15 cellular contexts compared by ENCODE assay signal in genomic region chr17:885971-886571, GRCh38.
DNase-seq lines count a peak whose midpoint lies in the region; ATAC-seq, FAIRE-seq and TF ChIP-seq lines count a peak whose summit lies in the region.
"Had no signal": no experiment of that assay in that cellular context is flagged by ENCODE, and none has a peak within 500 bp of the region (broad histone marks: within the 10 kb centered on the region; RNA-seq: fewer than 3 reads in every experiment).

No MANE protein-coding gene starts in this region.

- FAIRE-seq in pancreas (lab: Jason Lieb, UNC) = no peak
- FAIRE-seq: astrocyte, D721Med had no signal

- H3K27ac ChIP-seq in coronary artery (peak overlapping the region; percentile 36 to 64), pancreas (peak overlapping the region; percentile 26 to 62 (median 43)), uterus (peak overlapping the region; percentile 86 to 92), spleen (no peak overlapping the region)

- intact Hi-C loops in pancreas (cut with DNase I) = no loop called here
- intact Hi-C loops in uterus (cut with DNase I; ENCODE audit: low total_unique reads) = loop anchor here (10.0 kb wide), 1 partner anchor 89 kb away; the partner anchor contains the start of gene NXN
- intact Hi-C loops in spleen (cut with DNase I; ENCODE audit: low total_unique reads) = no loop called here

- H3K4me1 ChIP-seq in pancreas (peaks cover 10 to 30% (median 21%) of the 10 kb centered on the region in 3 donors), uterus (peaks cover 6 to 19% of the 10 kb centered on the region in 2 donors), spleen (peaks cover 0 to 10% (median 4%) of the 10 kb centered on the region in 6 donors)

- TF ChIP-seq CTCF in coronary artery (IDR thresholded peaks at IDR 0.05) = no peak
- no peak for TF ChIP-seq CTCF in pancreas (IDR thresholded peaks at IDR 0.05)
- no peak for TF ChIP-seq CTCF in uterus (IDR thresholded peaks at IDR 0.05)
- TF ChIP-seq CTCF in spleen (IDR thresholded peaks at IDR 0.05 in 8 of 11, conservative IDR thresholded peaks at IDR 0.05 in 3 of 11) = no peak

- H3K4me3 ChIP-seq in coronary artery (no peak overlapping the region), pancreas (no peak overlapping the region), uterus (no peak overlapping the region), spleen (no peak overlapping the region)

- H3K27me3 ChIP-seq in pancreas = no peaks in the 10 kb centered on the region
- no peaks in the 10 kb centered on the region for H3K27me3 ChIP-seq in uterus
- peaks cover 0 to 4% (median 0%) of the 10 kb centered on the region in 7 donors for H3K27me3 ChIP-seq in spleen (replicated peaks in 1 of 7)

- TF ChIP-seq POLR2A in uterus (IDR thresholded peaks at IDR 0.05) (no peak), spleen (IDR thresholded peaks at IDR 0.05) (no peak)

- ATAC-seq in pancreas (peak; percentile 31 to 75 (median 52)), esophagus mucosa (no peak)
- ATAC-seq: stimulated activated naive CD8-positive, alpha-beta T cell treated with anti-CD3 and anti-CD28 coated beads, Interleukin-15, Interleukin-2, amounts not matched to agents 100 U/mL and 50 U/mL, for 24 hours had no signal

- H3K9me3 ChIP-seq in pancreas = no peaks in the 10 kb centered on the region
- no peaks in the 10 kb centered on the region for H3K9me3 ChIP-seq in uterus
- no peaks in the 10 kb centered on the region for H3K9me3 ChIP-seq in spleen

- H3K36me3 ChIP-seq in pancreas (no peaks in the 10 kb centered on the region), uterus (no peaks in the 10 kb centered on the region), spleen (no peaks in the 10 kb centered on the region)

- 35 to 44% methylated on average over 18 of the region's 18 CpGs for WGBS in pancreas, 2 donors
- 88 to 96% (median 93%) methylated on average over 18 of the region's 18 CpGs for WGBS in spleen, 5 donors

- DNase-seq in coronary artery (ENCODE audit: low spot score) = no peak
- DNase-seq in iris pigment epithelial cell (ENCODE audit: low read depth) = peak; percentile 28
- peak; percentile 67 to 90 (median 85) for DNase-seq in pancreas
- peak; percentile 86 to 91 for DNase-seq in uterus
- no peak for DNase-seq in spleen
- DNase-seq in T-helper 1 cell = no peak
- DNase-seq: activated CD4-positive, CD25-positive, alpha-beta regulatory T cell; activated effector memory CD4-positive, alpha-beta T cell treated with anti-CD3 and anti-CD28 coated beads, Interleukin-2, amount 50 U/mL, for 16 hours; dermis blood vessel endothelial cell; GF-D8; stimulated activated CD4-positive, alpha-beta T cell treated with anti-CD3 and anti-CD28 coated beads, Interleukin-12 subunit alpha, Interleukin-12 subunit beta, amount 100 ng/mL, for 4 hours; stimulated activated naive CD8-positive, alpha-beta T cell treated with anti-CD3 and anti-CD28 coated beads, Interleukin-15, Interleukin-2, amounts not matched to agents 100 U/mL and 50 U/mL, for 24 hours had no signal

Comparison
In these comparisons a context has a peak if more than half of its experiments do, and no peak if none do; other contexts are left out.
1. DNase-seq: peak in iris pigment epithelial cell (single experiment), pancreas (6 of 6) and uterus (2 of 2); none in coronary artery (single experiment), spleen (single experiment) and T-helper 1 cell (0 of 5).
2. H3K27ac ChIP-seq: peak in coronary artery (2 of 2), pancreas (4 of 4) and uterus (2 of 2); none in spleen (0 of 8).